Comparison of ENCODE assay signal across 13 cellular contexts in the genomic region with DNA sequence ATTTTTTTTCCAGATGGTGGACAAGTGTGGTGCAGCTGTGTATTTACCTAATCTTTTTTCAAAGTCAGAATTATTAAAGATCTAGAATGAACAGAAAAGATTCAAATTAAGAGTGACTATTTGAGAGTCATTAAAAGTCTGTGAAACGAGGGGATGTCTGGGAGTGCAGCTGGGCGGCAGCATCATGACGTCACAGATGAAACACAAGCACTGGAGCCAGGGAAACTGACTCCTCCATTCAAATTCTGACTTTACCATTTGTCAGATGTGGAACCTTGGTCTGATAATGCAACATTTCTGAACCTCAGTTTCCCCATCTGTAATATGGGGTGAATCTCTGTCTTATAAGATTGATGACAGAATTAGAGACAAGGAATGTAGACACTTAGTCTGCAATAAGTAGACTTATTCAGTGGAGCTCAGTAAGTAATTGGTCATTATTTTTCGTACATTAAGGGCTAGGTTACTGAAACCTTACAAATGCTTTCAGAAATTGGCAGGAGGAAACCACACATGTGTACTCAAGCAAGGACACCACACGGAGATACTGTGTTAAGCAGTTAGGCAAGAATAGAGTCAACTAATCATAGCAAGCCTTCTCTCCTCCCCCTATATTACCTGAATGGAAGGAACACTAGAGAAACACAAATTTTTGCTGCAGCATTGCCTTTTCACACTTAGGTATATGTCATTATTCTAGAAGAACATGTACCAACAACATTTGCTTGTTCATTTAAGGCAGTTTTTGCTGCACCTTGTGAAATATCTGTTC. TPM values are rescaled to one million over a fixed set of nuclear protein-coding genes. Genes with fewer than 3 reads are reported as not detected.
DNase-seq lines count a peak whose midpoint lies in the region; ATAC-seq and TF ChIP-seq lines count a peak whose summit lies in the region.
"Had no signal": no experiment of that assay in that cellular context is flagged by ENCODE, and none has a peak within 500 bp of the region (broad histone marks: within the 10 kb centered on the region; RNA-seq: fewer than 3 reads in every experiment).

No MANE protein-coding gene starts in this region.

- no peak for TF ChIP-seq CTCF in GM10248 (IDR thresholded peaks at IDR 0.05; ENCODE audit: control extremely low read depth, extremely low read depth, low read depth, missing control alignments)
- TF ChIP-seq CTCF in breast epithelium (IDR thresholded peaks at IDR 0.05), result no peak

- WGBS in aorta, 2 donors, result 47 to 55% methylated on average over 5 of the region's 5 CpGs

- no peak for TF ChIP-seq POLR2A in breast epithelium (IDR thresholded peaks at IDR 0.05)

- CTCF ChIA-PET in GM10248 (lab: Yijun Ruan, JAX), result interaction anchor here (1.0 to 3.2 kb wide), 8 partner anchors 14 to 49 kb away, joined by 3 to 16 read pairs (median 4); partner anchors contain the start of gene CFAP53

- H3K27me3 ChIP-seq in aorta (ENCODE audit: control insufficient read depth in 1 of 2, insufficient read depth in 2 of 2, low read length in 1 of 2), result peaks cover 0 to 2% of the 10 kb centered on the region in 2 donors
- peaks cover 0 to 6% of the 10 kb centered on the region in 2 donors for H3K27me3 ChIP-seq in breast epithelium

- no peak overlapping the region for H3K4me3 ChIP-seq in aorta (ENCODE audit: low read length in 2 of 2)
- H3K4me3 ChIP-seq in breast epithelium, result no peak overlapping the region
- H3K4me3 ChIP-seq: cardiac muscle cell, psoas muscle had no signal

- peak; percentile 55 for DNase-seq in GM10248 (ENCODE audit: extremely low spot score)
- no peak for DNase-seq in aorta
- DNase-seq in breast epithelium (ENCODE audit: low spot score in 2 of 2), result no peak
- no peak for DNase-seq in NCI-H1105 treated with DMSO at 0.1 percent for 48 hours (lab: John Stamatoyannopoulos, UW)
- DNase-seq in stimulated activated CD4-positive, alpha-beta T cell treated with anti-CD3 and anti-CD28 coated beads, Interleukin-1b, Interleukin-23, amount 100 ng/mL, for 48 hours, result no peak
- DNase-seq: activated T-cell treated with anti-CD3 and anti-CD28 coated beads, Interleukin-2, amount 50 U/mL, for 1 hour; left colon; NCI-H345; psoas muscle had no signal

- H3K36me3 ChIP-seq in aorta (ENCODE audit: control insufficient read depth in 1 of 2, insufficient read depth in 2 of 2, low read length in 1 of 2), result no peaks in the 10 kb centered on the region
- no peaks in the 10 kb centered on the region for H3K36me3 ChIP-seq in breast epithelium
- H3K36me3 ChIP-seq: cardiac muscle cell had no signal

- no peaks in the 10 kb centered on the region for H3K4me1 ChIP-seq in aorta (ENCODE audit: control insufficient read depth in 1 of 2, insufficient read depth in 2 of 2, low read length in 2 of 2)
- H3K4me1 ChIP-seq in breast epithelium, result no peaks in the 10 kb centered on the region
- H3K4me1 ChIP-seq: psoas muscle had no signal

- POLR2A ChIA-PET in GM10248 (lab: Yijun Ruan, JAX), result no interaction called here

- peak; percentile 64 for ATAC-seq in GM19372 (IDR thresholded peaks at IDR 0.05; ENCODE audit: low read depth, unreplicated experiment)
- ATAC-seq in HG02840 (IDR thresholded peaks at IDR 0.05; ENCODE audit: low FRiP score, unreplicated experiment), result peak; percentile 68
- ATAC-seq in HG03558 (IDR thresholded peaks at IDR 0.05; ENCODE audit: extremely low read depth, unreplicated experiment), result peak; percentile 65
- ATAC-seq in aorta (ENCODE audit: low FRiP score), result no peak
- ATAC-seq: left colon, psoas muscle had no signal

- H3K27ac ChIP-seq in aorta (ENCODE audit: low read depth in 1 of 2, low read length in 2 of 2) (no peak overlapping the region), breast epithelium (no peak overlapping the region)
- H3K27ac ChIP-seq: cardiac muscle cell, psoas muscle had no signal

- intact Hi-C loops in aorta (cut with DNase I), result no loop called here
- intact Hi-C loops in breast epithelium (cut with DNase I; ENCODE audit: low total_unique reads), result no loop called here

- H3K9me3 ChIP-seq in aorta (ENCODE audit: control insufficient read depth, low read length), result no peaks in the 10 kb centered on the region
- H3K9me3 ChIP-seq in breast epithelium, result no peaks in the 10 kb centered on the region
- H3K9me3 ChIP-seq: psoas muscle had no signal

RNA-seq across cellular contexts. Expression of gene CXXC1, which starts 27.8 kb away (rescaled TPM):
- total RNA-seq in aorta (10 to 100 TPM; 54.3 to 74.0 TPM), breast epithelium (10 to 100 TPM; 50.6 to 64.2 (median 61.5) TPM)
- polyA plus RNA-seq in aorta, result 100 to 1,000 TPM in 1 of 2 donors, 10 to 100 TPM in 1; 33.2 to 169 TPM

RNA-seq across cellular contexts. Expression of gene MBD1, which starts 34.0 kb away (rescaled TPM):
- total RNA-seq in aorta, result 10 to 100 TPM; 62.1 to 76.6 TPM
- 10 to 100 TPM; 24.4 to 58.3 TPM for polyA plus RNA-seq in aorta
- total RNA-seq in breast epithelium, result 10 to 100 TPM; 51.2 to 82.3 (median 71.1) TPM

RNA-seq across cellular contexts. Expression of gene CFAP53, which starts 49.0 kb away (rescaled TPM):
- under 1 TPM; 0.39 to 0.49 TPM for total RNA-seq in aorta
- under 1 TPM in 1 of 2 donors, not detected in 1; 0.61 TPM for polyA plus RNA-seq in aorta
- 1 to 10 TPM in 2 of 3 donors, under 1 TPM in 1; 0.80 to 3.4 (median 1.6) TPM for total RNA-seq in breast epithelium

RNA-seq across cellular contexts. Expression of gene SKA1, which starts 59.6 kb away (rescaled TPM):
- total RNA-seq in aorta (under 1 TPM; 0.42 to 0.52 TPM), breast epithelium (under 1 TPM in 1 of 3 donors, not detected in 2; 0.48 TPM)
- not detected for polyA plus RNA-seq in aorta
